9 cellular contexts compared by ENCODE assay signal in genomic region chr19:10191347-10191746, GRCh38. TPM values are rescaled to one million over a fixed set of nuclear protein-coding genes. Genes with fewer than 3 reads are reported as not detected.
DNase-seq lines count a peak whose midpoint lies in the region; ATAC-seq and TF ChIP-seq lines count a peak whose summit lies in the region.
"Had no signal": no experiment of that assay in that cellular context is flagged by ENCODE, and none has a peak within 500 bp of the region (broad histone marks: within the 10 kb centered on the region; RNA-seq: fewer than 3 reads in every experiment).

No MANE protein-coding gene starts in this region.

- no peak for ATAC-seq in DND-41 (ENCODE audit: insufficient read depth, low read depth)
- ATAC-seq in HG03457 (IDR thresholded peaks at IDR 0.05; ENCODE audit: unreplicated experiment) = no peak

- H3K27ac Mint-ChIP-seq in neural crest cell (ENCODE audit: unreplicated experiment) = no peak overlapping the region
- H3K27ac Mint-ChIP-seq: dendritic cell treated with granulocyte-macrophage colony-stimulating factor and Interleukin-4, amounts not matched to agents 40 ng/mL and 50 ng/mL, for 4 days had no signal

- H3K4me1 ChIP-seq in DND-41 (ENCODE audit: insufficient read depth, low read length) = peaks cover 39% of the 10 kb centered on the region

- H3K4me1 Mint-ChIP-seq in neural crest cell = peaks cover 25% of the 10 kb centered on the region

- H3K9me3 Mint-ChIP-seq in neural crest cell = no peaks in the 10 kb centered on the region
- H3K9me3 Mint-ChIP-seq: dendritic cell treated with granulocyte-macrophage colony-stimulating factor and Interleukin-4, amounts not matched to agents 40 ng/mL and 50 ng/mL, for 4 days had no signal

- in situ Hi-C loops in T47D (cut with HindIII; ENCODE audit: low pct_unique_long_range_greater_than_20kb, low sequenced_read_pairs) = no loop called here

- 0 out of 2 replicates have a peak overlapping the region, but pooled peaks have one; percentile 13 for H3K27ac ChIP-seq in DND-41 (ENCODE audit: low read length)

- DNase-seq in DND-41 = no peak
- peak; percentile 10 for DNase-seq in HuH-7 (ENCODE audit: low spot score)
- peak; percentile 23 to 90 for DNase-seq in T47D (ENCODE audit: low read depth in 1 of 2, low spot score in 1 of 2)
- no peak for DNase-seq in neural crest cell (ENCODE audit: low read depth, low spot score)
- DNase-seq in NCI-H128 (lab: John Stamatoyannopoulos, UW; ENCODE audit: unreplicated experiment) = no peak
- DNase-seq in epidermal melanocyte (ENCODE audit: insufficient read length, low spot score) = no peak
- DNase-seq: stimulated activated CD8-positive, alpha-beta memory T cell treated with anti-CD3 and anti-CD28 coated beads, Interleukin-4, amount 100 ng/mL, for 48 hours had no signal

- TF ChIP-seq CTCF in DND-41 (IDR thresholded peaks at IDR 0.05; ENCODE audit: borderline replicate concordance, extremely low read depth, low read length, poor library complexity, severe bottlenecking) (no peak), neural crest cell (conservative IDR thresholded peaks at IDR 0.05) (no peak)

- no peak overlapping the region for H3K4me3 ChIP-seq in DND-41 (ENCODE audit: low read depth in 1 of 2, low read length in 2 of 2)

- H3K36me3 ChIP-seq in DND-41 (ENCODE audit: insufficient read depth, low read length) = peaks cover 75% of the 10 kb centered on the region

- H3K4me2 ChIP-seq in DND-41 (ENCODE audit: insufficient read depth, low read length) = peak overlapping the region; percentile 46

- H4K20me1 ChIP-seq in DND-41 (ENCODE audit: insufficient read depth, low read length) = peaks cover 68% of the 10 kb centered on the region

- no peaks in the 10 kb centered on the region for H3K36me3 Mint-ChIP-seq in neural crest cell (ENCODE audit: low read depth)

- H3K27me3 Mint-ChIP-seq in neural crest cell (ENCODE audit: low read depth) = no peaks in the 10 kb centered on the region
- H3K27me3 Mint-ChIP-seq: dendritic cell treated with granulocyte-macrophage colony-stimulating factor and Interleukin-4, amounts not matched to agents 40 ng/mL and 50 ng/mL, for 4 days had no signal

- no peaks in the 10 kb centered on the region for H3K9me3 ChIP-seq in DND-41 (ENCODE audit: insufficient read depth, low read length, severe bottlenecking)

- H3K79me2 ChIP-seq in DND-41 (ENCODE audit: insufficient read depth, low read length) = peaks cover 88% of the 10 kb centered on the region

- H3K4me3 Mint-ChIP-seq in neural crest cell = peak overlapping the region; percentile 72
- H3K4me3 Mint-ChIP-seq: dendritic cell treated with granulocyte-macrophage colony-stimulating factor and Interleukin-4, amounts not matched to agents 40 ng/mL and 50 ng/mL, for 4 days had no signal

- no peak overlapping the region for H2AFZ ChIP-seq in DND-41 (ENCODE audit: low read depth, low read length)

- no peaks in the 10 kb centered on the region for H3K27me3 ChIP-seq in DND-41 (ENCODE audit: insufficient read depth, low read length, poor library complexity)

- peak overlapping the region; percentile 15; the same call in 1 of the 2 replicates for H3K9ac ChIP-seq in DND-41 (ENCODE audit: low read depth, low read length)

RNA-seq across cellular contexts. Expression of gene DNMT1, which starts 3.4 kb away (rescaled TPM):
- total RNA-seq in neural crest cell = 288 and 333 TPM in 2 replicates

RNA-seq across cellular contexts. Expression of gene S1PR2, which starts 39.8 kb away (rescaled TPM):
- total RNA-seq in neural crest cell = 24.8 and 26.3 TPM in 2 replicates

Comparison
In these comparisons a context has a peak if more than half of its experiments do, and no peak if none do; other contexts are left out.
1. DNase-seq: peak in HuH-7 (single experiment) and T47D (2 of 2); none in DND-41 (single experiment), neural crest cell (single experiment), NCI-H128 (single experiment) and epidermal melanocyte (single experiment).